1 cellular context compared by ENCODE assay signal in the genomic region with DNA sequence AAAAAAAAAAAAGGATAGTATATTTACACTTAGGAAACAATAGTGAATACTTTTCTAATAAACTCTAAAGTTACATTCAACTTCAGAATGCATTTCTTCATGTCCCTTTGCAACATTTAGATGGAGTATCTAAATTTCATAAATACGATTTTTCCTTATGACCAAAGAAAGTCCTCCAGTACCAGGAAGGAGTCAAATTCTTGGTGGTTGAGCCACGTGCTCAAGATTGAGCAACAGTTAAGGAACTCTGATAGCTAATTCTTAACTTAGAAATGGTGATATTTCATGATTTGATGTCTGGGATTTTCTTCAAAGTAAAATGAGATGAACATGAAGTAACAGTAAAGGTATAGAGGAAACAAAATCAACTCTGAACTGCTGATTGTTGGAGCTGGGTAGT.
TF ChIP-seq lines count a peak whose summit lies in the region.

No MANE protein-coding gene starts in this region.

TF ChIP-seq in SK-N-SH treated with all-trans-retinoic acid at 6 μM for 48 hours, 23 proteins besides CTCF, POLR2A, EP300 and RAD21 (continued from another document):
- TF ChIP-seq, protein P1, sequence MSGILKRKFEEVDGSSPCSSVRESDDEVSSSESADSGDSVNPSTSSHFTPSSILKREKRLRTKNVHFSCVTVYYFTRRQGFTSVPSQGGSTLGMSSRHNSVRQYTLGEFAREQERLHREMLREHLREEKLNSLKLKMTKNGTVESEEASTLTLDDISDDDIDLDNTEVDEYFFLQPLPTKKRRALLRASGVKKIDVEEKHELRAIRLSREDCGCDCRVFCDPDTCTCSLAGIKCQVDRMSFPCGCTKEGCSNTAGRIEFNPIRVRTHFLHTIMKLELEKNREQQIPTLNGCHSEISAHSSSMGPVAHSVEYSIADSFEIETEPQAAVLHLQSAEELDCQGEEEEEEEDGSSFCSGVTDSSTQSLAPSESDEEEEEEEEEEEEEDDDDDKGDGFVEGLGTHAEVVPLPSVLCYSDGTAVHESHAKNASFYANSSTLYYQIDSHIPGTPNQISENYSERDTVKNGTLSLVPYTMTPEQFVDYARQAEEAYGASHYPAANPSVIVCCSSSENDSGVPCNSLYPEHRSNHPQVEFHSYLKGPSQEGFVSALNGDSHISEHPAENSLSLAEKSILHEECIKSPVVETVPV (CRISPR knock-in tag; IDR thresholded peaks at IDR 0.05) = no peak
- TF ChIP-seq ZNF70 (CRISPR knock-in tag; IDR thresholded peaks at IDR 0.05) (no peak), ZNF565 (CRISPR knock-in tag; conservative IDR thresholded peaks at IDR 0.05; ENCODE audit: low read depth) (no peak), PPARA (CRISPR knock-in tag; IDR thresholded peaks at IDR 0.05; ENCODE audit: borderline replicate concordance) (no peak), SNAI2 (CRISPR knock-in tag; IDR thresholded peaks at IDR 0.05) (no peak), TCF4 (CRISPR knock-in tag; IDR thresholded peaks at IDR 0.05; ENCODE audit: borderline replicate concordance) (no peak), ESRRG (CRISPR knock-in tag; IDR thresholded peaks at IDR 0.05) (no peak), BACH2 (CRISPR knock-in tag; IDR thresholded peaks at IDR 0.05; ENCODE audit: borderline replicate concordance) (no peak)
TF ChIP-seq in SK-N-SH treated with all-trans-retinoic acid at 6 μM for 48 hours: peak in this region for 0.
